9 cellular contexts compared by ENCODE assay signal in genomic region chr19:3642987-3643386, GRCh38. TPM values are rescaled to one million over a fixed set of nuclear protein-coding genes. Genes with fewer than 3 reads are reported as not detected.
A peak's percentile ranks its signal among the peaks of the same experiment; 100 is the strongest.
DNase-seq lines count a peak whose midpoint lies in the region; ATAC-seq and TF ChIP-seq lines count a peak whose summit lies in the region.
"Had no signal": no experiment of that assay in that cellular context is flagged by ENCODE, and none has a peak within 500 bp of the region (broad histone marks: within the 10 kb centered on the region; RNA-seq: fewer than 3 reads in every experiment).

No MANE protein-coding gene starts in this region.

- no peak overlapping the region for H3K4me3 Mint-ChIP-seq in Caco-2 (ENCODE audit: unreplicated experiment)
- no peak overlapping the region for H3K4me3 Mint-ChIP-seq in type B pancreatic cell

- no peaks in the 10 kb centered on the region for H3K79me2 ChIP-seq in mesendoderm (ENCODE audit: control insufficient read depth, insufficient read depth, low read length)

- no peak overlapping the region for H3K4me2 ChIP-seq in mesendoderm (ENCODE audit: low read length)

- no peaks in the 10 kb centered on the region for H3K27me3 Mint-ChIP-seq in Caco-2 (ENCODE audit: insufficient read depth, unreplicated experiment)
- no peaks in the 10 kb centered on the region for H3K27me3 Mint-ChIP-seq in type B pancreatic cell

- no peak overlapping the region for H3K4ac ChIP-seq in mesendoderm (ENCODE audit: low read depth, low read length)

- POLR2A ChIA-PET in Caco-2 (lab: Charles Lee) (no interaction called here), HEK293 (lab: Yijun Ruan, JAX) (no interaction called here)

- no peak overlapping the region for H3K56ac ChIP-seq in mesendoderm (ENCODE audit: low read length)

- H3K9ac ChIP-seq in mesendoderm (ENCODE audit: low read length): no peak overlapping the region

- H3K4me1 Mint-ChIP-seq in Caco-2 (ENCODE audit: low read depth, unreplicated experiment) (no peaks in the 10 kb centered on the region), type B pancreatic cell (ENCODE audit: unreplicated experiment) (no peaks in the 10 kb centered on the region)

- no peaks in the 10 kb centered on the region for H3K4me1 ChIP-seq in Caco-2
- no peaks in the 10 kb centered on the region for H3K4me1 ChIP-seq in HEK293 (ENCODE audit: control insufficient read depth, insufficient read depth, low read length)
- no peaks in the 10 kb centered on the region for H3K4me1 ChIP-seq in mesendoderm (ENCODE audit: control insufficient read depth, low read depth, low read length)

- H3K9me3 Mint-ChIP-seq in Caco-2 (ENCODE audit: unreplicated experiment): no peaks in the 10 kb centered on the region
- H3K9me3 Mint-ChIP-seq in type B pancreatic cell: no peaks in the 10 kb centered on the region

- no peak overlapping the region for H2BK15ac ChIP-seq in mesendoderm (replicated peaks; ENCODE audit: low read depth)

- BruUV-seq in Caco-2 (replicated peaks; lab: Mats Ljungman, UMichigan): no TSS peak

- DNase-seq in Caco-2: peak; percentile 48 to 49
- peak; percentile 55 to 59 for DNase-seq in activated T-cell treated with anti-CD3 and anti-CD28 coated beads, Interleukin-2, amount 50 U/mL, for 48 hours
- DNase-seq in mesendoderm: peak; percentile 17
- no peak for DNase-seq in type B pancreatic cell (ENCODE audit: extremely low spot score, unreplicated experiment)
- no peak for DNase-seq in GF-D8 (lab: John Stamatoyannopoulos, UW)
- no peak for DNase-seq in retina
- DNase-seq: NCI-H1092 treated with DMSO at 0.1 percent for 48 hours had no signal

- peaks cover 17% of the 10 kb centered on the region for H3K36me3 Mint-ChIP-seq in Caco-2 (ENCODE audit: insufficient read depth, unreplicated experiment)
- H3K36me3 Mint-ChIP-seq in type B pancreatic cell: no peaks in the 10 kb centered on the region

- H3K18ac ChIP-seq in mesendoderm (ENCODE audit: low read length): no peak overlapping the region

- no peak overlapping the region for H3K4me3 ChIP-seq in Caco-2 (ENCODE audit: low read depth, low read length)
- H3K4me3 ChIP-seq in HEK293 (ENCODE audit: low read depth, low read length): no peak overlapping the region
- H3K4me3 ChIP-seq in mesendoderm (ENCODE audit: low read length): no peak overlapping the region

- H4K5ac ChIP-seq in mesendoderm (ENCODE audit: low read length): no peak overlapping the region

- H2BK5ac ChIP-seq in mesendoderm (ENCODE audit: low read length): no peak overlapping the region

- ATAC-seq in GM19455 (IDR thresholded peaks at IDR 0.05; ENCODE audit: unreplicated experiment): no peak

- no CpG with 5 or more reads among the region's 25 CpGs for WGBS in mesendoderm (ENCODE audit: extremely low coverage, insufficient coverage, low lambda C conversion rate)

- no peak for TF ChIP-seq CTCF in Caco-2 (IDR thresholded peaks at IDR 0.05; ENCODE audit: insufficient read depth in 1 of 2, low read depth in 1 of 2, low read length in 1 of 2, severe bottlenecking in 1 of 2, unreplicated experiment in 1 of 2)
- TF ChIP-seq CTCF in HEK293 (tag by site-specific recombination; IDR thresholded peaks at IDR 0.05): no peak
- no peak for TF ChIP-seq CTCF in type B pancreatic cell (conservative IDR thresholded peaks at IDR 0.05)

- H3K27ac ChIP-seq in HEK293 (ENCODE audit: extremely low read depth, low read depth, low read length) (no peak overlapping the region), mesendoderm (ENCODE audit: low read depth, low read length) (no peak overlapping the region)

- H3K23ac ChIP-seq in mesendoderm (ENCODE audit: low read length): no peak overlapping the region

- H3K36me3 ChIP-seq in Caco-2 (ENCODE audit: control insufficient read depth, insufficient read depth, low read length): no peaks in the 10 kb centered on the region
- peaks cover 0 to 47% of the 10 kb centered on the region in 2 experiments; a peak in 2 of 3 replicates for H3K36me3 ChIP-seq in HEK293 (ENCODE audit: control insufficient read depth in 2 of 2, insufficient read depth in 1 of 2, low read length in 2 of 2)
- peaks cover 1% of the 10 kb centered on the region for H3K36me3 ChIP-seq in mesendoderm (ENCODE audit: control insufficient read depth, insufficient read depth, low read length)

- H2BK120ac ChIP-seq in mesendoderm (ENCODE audit: low read depth, low read length): no peak overlapping the region

- no peaks in the 10 kb centered on the region for H3K9me3 ChIP-seq in Caco-2
- no peaks in the 10 kb centered on the region for H3K9me3 ChIP-seq in HEK293 (ENCODE audit: control insufficient read depth, insufficient read depth, low read depth, low read length)

- CTCF ChIA-PET in Caco-2 (lab: Charles Lee): no interaction called here
- CTCF ChIA-PET in HEK293 (lab: Yijun Ruan, JAX): no interaction called here

- H3K79me1 ChIP-seq in mesendoderm (ENCODE audit: low read length): no peaks in the 10 kb centered on the region

- intact Hi-C loops in Caco-2 (cut with micrococcal nuclease; ENCODE audit: unreplicated experiment): no loop called here

- H3K27me3 ChIP-seq in Caco-2 (replicated peaks; ENCODE audit: control insufficient read depth, insufficient read depth, low read length) (no peaks in the 10 kb centered on the region), mesendoderm (ENCODE audit: insufficient read depth, low read length, poor library complexity) (no peaks in the 10 kb centered on the region)

- H4K8ac ChIP-seq in mesendoderm (ENCODE audit: low read depth, low read length): no peak overlapping the region

- no peak overlapping the region for H2AK5ac ChIP-seq in mesendoderm (ENCODE audit: low read length)

- H3K27ac Mint-ChIP-seq in Caco-2 (ENCODE audit: unreplicated experiment) (no peak overlapping the region), type B pancreatic cell (no peak overlapping the region)

TF ChIP-seq in HEK293, 187 proteins besides CTCF, POLR2A, EP300 and RAD21 (continues in another document):
- TF ChIP-seq PRDM1 (tag by site-specific recombination; IDR thresholded peaks at IDR 0.05) (no peak), ZNF138 (tag by site-specific recombination; IDR thresholded peaks at IDR 0.05; ENCODE audit: borderline replicate concordance) (no peak), EGR2 (tag by site-specific recombination; IDR thresholded peaks at IDR 0.05; ENCODE audit: low read depth) (peak; percentile 99), ZFHX2 (tag by site-specific recombination; conservative IDR thresholded peaks at IDR 0.05) (peak; percentile 99), SP3 (tag by site-specific recombination; IDR thresholded peaks at IDR 0.05) (peak; percentile 73), SP2 (tag by site-specific recombination; IDR thresholded peaks at IDR 0.05) (peak; percentile 73), HIC1 (tag by site-specific recombination; IDR thresholded peaks at IDR 0.05) (peak; percentile 84), ZNF449 (tag by site-specific recombination; IDR thresholded peaks at IDR 0.05) (no peak), KLF9 (tag by site-specific recombination; IDR thresholded peaks at IDR 0.05; ENCODE audit: low read depth) (peak; percentile 90), KLF8 (tag by site-specific recombination; IDR thresholded peaks at IDR 0.05) (peak; percentile 88), ZNF600 (tag by site-specific recombination; IDR thresholded peaks at IDR 0.05) (peak; percentile 37; the same call in 1 of the 2 replicates)

RNA-seq across cellular contexts. Expression of gene CACTIN, which starts 16.4 kb away (rescaled TPM):
- total RNA-seq in Caco-2 (2022) (32.2 and 33.9 TPM in 2 replicates), type B pancreatic cell (ENCODE audit: low replicate concordance) (31.6 and 32.4 TPM in 2 replicates)
- 25.7 TPM for polyA plus RNA-seq in mesendoderm (2013, experiment 1 of 2)
- polyA plus RNA-seq in mesendoderm (2013, experiment 2 of 2): 28.3 TPM

RNA-seq across cellular contexts. Expression of gene TBXA2R, which starts 36.3 kb away (rescaled TPM):
- total RNA-seq in Caco-2 (2022) (0.11 TPM in 1 of 2 replicates, not detected in the other), type B pancreatic cell (ENCODE audit: low replicate concordance) (not detected in 2 replicates)
- 0.63 TPM for polyA plus RNA-seq in mesendoderm (2013, experiment 1 of 2)
- 0.56 TPM for polyA plus RNA-seq in mesendoderm (2013, experiment 2 of 2)

RNA-seq across cellular contexts. Expression of gene PIP5K1C, which starts 57.3 kb away (rescaled TPM):
- 24.5 and 27.0 TPM in 2 replicates for total RNA-seq in Caco-2 (2022)
- polyA plus RNA-seq in mesendoderm (2013, experiment 1 of 2): 15.2 TPM
- 16.0 TPM for polyA plus RNA-seq in mesendoderm (2013, experiment 2 of 2)
- 35.9 and 44.5 TPM in 2 replicates for total RNA-seq in type B pancreatic cell (ENCODE audit: low replicate concordance)

RNA-seq across cellular contexts. Expression of gene GIPC3, which starts 57.7 kb away (rescaled TPM):
- total RNA-seq in Caco-2 (2022) (not detected in 2 replicates), type B pancreatic cell (ENCODE audit: low replicate concordance) (0.07 TPM in 1 of 2 replicates, not detected in the other)
- polyA plus RNA-seq in mesendoderm (2013, experiment 1 of 2): 0.49 TPM
- 0.53 TPM for polyA plus RNA-seq in mesendoderm (2013, experiment 2 of 2)

Comparison
In these comparisons a context has a peak if more than half of its experiments do, and no peak if none do; other contexts are left out.
1. DNase-seq: peak in Caco-2 (2 of 2), activated T-cell treated with anti-CD3 and anti-CD28 coated beads, Interleukin-2, amount 50 U/mL, for 48 hours (2 of 2) and mesendoderm (single experiment); none in type B pancreatic cell (single experiment), GF-D8 (single experiment) and retina (single experiment).